ENCODE assay signal across 9 cellular contexts in genomic region chr1:12067900-12068821, GRCh38. TPM values are rescaled to one million over a fixed set of nuclear protein-coding genes. Genes with fewer than 3 reads are reported as not detected.
DNase-seq lines count a peak whose midpoint lies in the region; ATAC-seq and TF ChIP-seq lines count a peak whose summit lies in the region.
"Had no signal": no experiment of that assay in that cellular context is flagged by ENCODE, and none has a peak within 500 bp of the region (broad histone marks: within the 10 kb centered on the region; RNA-seq: fewer than 3 reads in every experiment).

No MANE protein-coding gene starts in this region.

- H3K9me3 ChIP-seq in adipocyte (ENCODE audit: control insufficient read depth, low read length) (no peaks in the 10 kb centered on the region), OCI-LY7 (ENCODE audit: low read length) (no peaks in the 10 kb centered on the region)

- no TSS peak for BruUV-seq in OCI-LY7 (replicated peaks; lab: Mats Ljungman, UMichigan)

- no peaks in the 10 kb centered on the region for H4K20me1 ChIP-seq in OCI-LY7 (ENCODE audit: insufficient read depth, low read length)

- CTCF ChIA-PET in OCI-LY7 (lab: Charles Lee; ENCODE audit: unreplicated experiment), result no interaction called here

- peaks cover 19% of the 10 kb centered on the region for H3K27me3 ChIP-seq in adipocyte (replicated peaks; ENCODE audit: control insufficient read depth, insufficient read depth, low read length)

- H3K4me3 ChIP-seq in adipocyte (ENCODE audit: low read length) (peak overlapping the region; percentile 49), OCI-LY7 (ENCODE audit: low read depth, low read length, poor library complexity, severe bottlenecking) (no peak overlapping the region)

- no peak overlapping the region for H3K27ac ChIP-seq in OCI-LY7 (ENCODE audit: low read depth, low read length, poor library complexity, severe bottlenecking)

- no peak for TF ChIP-seq CTCF in GM13977 (IDR thresholded peaks at IDR 0.05; ENCODE audit: extremely low read depth, insufficient read depth, missing control alignments)
- TF ChIP-seq CTCF in OCI-LY7 (conservative IDR thresholded peaks at IDR 0.05; ENCODE audit: low read length), result no peak

- DNase-seq in GM13977 (ENCODE audit: low spot score) (peak; percentile 68), adipocyte (ENCODE audit: low read depth) (peak; percentile 68), nucleus accumbens (lab: John Stamatoyannopoulos, UW) (peak in 30 of 56 donors; percentile 7 to 66 (median 31)), OCI-LY7 (ENCODE audit: low spot score) (no peak), GOT3 (lab: John Stamatoyannopoulos, UW) (no peak), Right ventricle myocardium superior (no peak)
- DNase-seq in central memory CD4-positive, alpha-beta T cell, result no peak

- H3K4me2 ChIP-seq in OCI-LY7 (ENCODE audit: low read length), result no peak overlapping the region

- H3K36me3 ChIP-seq in adipocyte (ENCODE audit: control insufficient read depth, insufficient read depth, low read length, severe bottlenecking) (no peaks in the 10 kb centered on the region), OCI-LY7 (ENCODE audit: insufficient read depth, low read length) (no peaks in the 10 kb centered on the region)

- peaks cover 10% of the 10 kb centered on the region for H3K4me1 ChIP-seq in adipocyte (ENCODE audit: control insufficient read depth, insufficient read depth, low read length)
- H3K4me1 ChIP-seq in OCI-LY7 (ENCODE audit: insufficient read depth, low read length, poor library complexity, severe bottlenecking), result peaks cover 7% of the 10 kb centered on the region

- ATAC-seq in HG03196 (IDR thresholded peaks at IDR 0.05; ENCODE audit: unreplicated experiment) (peak; percentile 29), Right ventricle myocardium superior (ENCODE audit: poor library complexity) (no peak)

- H3K9ac ChIP-seq in adipocyte (ENCODE audit: low read length), result no peak overlapping the region

- H3K79me2 ChIP-seq in OCI-LY7 (ENCODE audit: insufficient read depth, low read depth, low read length), result no peaks in the 10 kb centered on the region

- in situ Hi-C loops in GM13977 (cut with MboI; ENCODE audit: low pct_unique_long_range_greater_than_20kb, low sequenced_read_pairs, unreplicated experiment), result no loop called here

- POLR2A ChIA-PET in OCI-LY7 (lab: Charles Lee), result interaction anchor here (2.1 kb wide), 1 partner anchor 17 kb away, joined by 8 read pairs; no protein-coding TSS in a partner anchor

- no peak overlapping the region for H2AFZ ChIP-seq in OCI-LY7 (ENCODE audit: low read length)

- H3K9me2 ChIP-seq in OCI-LY7 (ENCODE audit: insufficient read depth, low read length), result no peaks in the 10 kb centered on the region

- intact Hi-C loops in OCI-LY7 (cut with micrococcal nuclease; ENCODE audit: unreplicated experiment) (no loop called here), Right ventricle myocardium superior (cut with DNase I) (no loop called here)

RNA-seq across cellular contexts. Expression of gene TNFRSF8, which starts 5.1 kb away (rescaled TPM):
- not detected in 2 replicates for total RNA-seq in OCI-LY7 (2014; rRNA removed; shearing (Covaris generic))
- total RNA-seq in OCI-LY7 (2022) (0.09 and 0.29 TPM in 2 replicates), Right ventricle myocardium superior (0.59 TPM)
- total RNA-seq: neural crest cell had no signal

RNA-seq across cellular contexts. Expression of gene MIIP, which starts 48.9 kb away (rescaled TPM):
- 75.2 and 102 TPM in 2 replicates for total RNA-seq in OCI-LY7 (2014; rRNA removed; shearing (Covaris generic))
- total RNA-seq in OCI-LY7 (2022) (48.5 and 57.9 TPM in 2 replicates), Right ventricle myocardium superior (14.6 TPM)

Comparison
In these comparisons a context has a peak if more than half of its experiments do, and no peak if none do; other contexts are left out.
1. DNase-seq: peak in GM13977 (single experiment), adipocyte (single experiment) and nucleus accumbens (30 of 56); none in OCI-LY7 (single experiment), GOT3 (single experiment), central memory CD4-positive, alpha-beta T cell (single experiment) and Right ventricle myocardium superior (single experiment).